27 cellular contexts compared by ENCODE assay signal in the genomic region with DNA sequence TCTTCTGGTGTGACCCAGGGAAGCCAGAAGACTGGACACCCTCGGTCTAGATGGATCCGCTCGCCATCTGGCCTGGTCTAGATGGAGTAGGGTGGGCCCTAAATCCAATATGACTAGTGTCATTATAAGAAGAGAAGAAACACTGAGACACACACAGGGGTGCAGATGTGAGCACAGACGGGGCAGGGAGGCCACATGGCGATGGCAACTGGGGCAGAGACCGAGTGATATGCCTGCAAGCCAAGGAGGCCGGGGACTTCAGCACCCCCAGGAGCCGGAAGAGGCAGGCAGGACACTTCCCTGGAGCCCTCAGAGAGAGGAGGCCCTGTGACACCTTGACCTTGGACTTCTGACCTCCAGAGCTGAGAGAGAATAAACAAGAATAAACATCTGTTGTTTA. TPM values are rescaled to one million over a fixed set of nuclear protein-coding genes. Genes with fewer than 3 reads are reported as not detected.
"Had no signal": no experiment of that assay in that cellular context is flagged by ENCODE, and none has a peak within 500 bp of the region (broad histone marks: within the 10 kb centered on the region; RNA-seq: fewer than 3 reads in every experiment).

No MANE protein-coding gene starts in this region.

- H3K9ac ChIP-seq: parathyroid adenoma had no signal

- ATAC-seq: sciatic nerve, T-helper 17 cell had no signal

- H3K4me1 ChIP-seq: parathyroid adenoma, testis, vagina had no signal

- DNase-seq: activated CD4-positive, alpha-beta memory T cell treated with anti-CD3 and anti-CD28 coated beads for 36 hours; activated CD4-positive, alpha-beta T cell treated with anti-CD3 and anti-CD28 coated beads for 4 hours; activated CD4-positive, CD25-positive, alpha-beta regulatory T cell; activated naive CD4-positive, alpha-beta T cell treated with anti-CD3 and anti-CD28 coated beads for 36 hours; activated T-cell treated with anti-CD3 and anti-CD28 coated beads, Interleukin-2, amount 50 U/mL, for 1 hour; amygdala; cerebellar nuclear complex; effector CD8-positive, alpha-beta T cell; hypothalamus; stimulated activated CD4-positive, alpha-beta T cell treated with anti-CD3 and anti-CD28 coated beads, Interleukin-15, amount 100 ng/mL, for 24 hours; stimulated activated naive CD4-positive, alpha-beta T cell; SW 1271; T-helper 17 cell; testis; trophoblast cell had no signal

- H3K9me3 ChIP-seq: testis, vagina had no signal

- H3K4me2 ChIP-seq: smooth muscle cell had no signal

- H3K36me3 ChIP-seq: vagina had no signal

- H3K79me2 ChIP-seq: parathyroid adenoma had no signal

- H3K27me3 ChIP-seq: testis, vagina had no signal

- H3K4me3 ChIP-seq: smooth muscle cell, testis, vagina had no signal

- H3K27ac ChIP-seq: parathyroid adenoma, testis, vagina had no signal

RNA-seq across cellular contexts. Expression of gene TFF3, which starts 5.6 kb away (rescaled TPM):
- total RNA-seq: activated CD4-positive, alpha-beta memory T cell treated with anti-CD3 and anti-CD28 coated beads for 36 hours; activated naive CD4-positive, alpha-beta T cell treated with anti-CD3 and anti-CD28 coated beads for 36 hours; activated T-helper 2 cell treated with anti-CD3 and anti-CD28 coated beads, Interferon-gamma antibody, Interleukin-2, Interleukin-4, amounts not matched to agents 10 μg/mL and 5 μg/mL and 100 μg/mL, durations not matched to agents 14 hours and 24 hours and 36 hours; frontal cortex; mononuclear cell; smooth muscle cell; T-helper 17 cell had no signal

RNA-seq across cellular contexts. Expression of gene TFF2, which starts 30.0 kb away (rescaled TPM):
- total RNA-seq: activated CD4-positive, alpha-beta memory T cell treated with anti-CD3 and anti-CD28 coated beads for 36 hours; activated naive CD4-positive, alpha-beta T cell treated with anti-CD3 and anti-CD28 coated beads for 36 hours; activated T-helper 2 cell treated with anti-CD3 and anti-CD28 coated beads, Interferon-gamma antibody, Interleukin-2, Interleukin-4, amounts not matched to agents 10 μg/mL and 5 μg/mL and 100 μg/mL, durations not matched to agents 14 hours and 24 hours and 36 hours; bronchial epithelial cell; endothelial cell of umbilical vein; esophagus mucosa; frontal cortex; liver; mononuclear cell; myocyte; sciatic nerve; smooth muscle cell; T-helper 17 cell; testis; vagina had no signal
- polyA plus RNA-seq: endothelial cell of umbilical vein, smooth muscle cell had no signal

RNA-seq across cellular contexts. Expression of gene TFF1, which starts 45.5 kb away (rescaled TPM):
- total RNA-seq: activated CD4-positive, alpha-beta memory T cell treated with anti-CD3 and anti-CD28 coated beads for 36 hours; activated naive CD4-positive, alpha-beta T cell treated with anti-CD3 and anti-CD28 coated beads for 36 hours; bronchial epithelial cell; endothelial cell of umbilical vein; esophagus mucosa; frontal cortex; liver; mononuclear cell; myocyte; sciatic nerve; T-helper 17 cell; testis; vagina had no signal
- polyA plus RNA-seq: endothelial cell of umbilical vein, liver had no signal
